ENCODE assay signal across 8 cellular contexts in the genomic region with DNA sequence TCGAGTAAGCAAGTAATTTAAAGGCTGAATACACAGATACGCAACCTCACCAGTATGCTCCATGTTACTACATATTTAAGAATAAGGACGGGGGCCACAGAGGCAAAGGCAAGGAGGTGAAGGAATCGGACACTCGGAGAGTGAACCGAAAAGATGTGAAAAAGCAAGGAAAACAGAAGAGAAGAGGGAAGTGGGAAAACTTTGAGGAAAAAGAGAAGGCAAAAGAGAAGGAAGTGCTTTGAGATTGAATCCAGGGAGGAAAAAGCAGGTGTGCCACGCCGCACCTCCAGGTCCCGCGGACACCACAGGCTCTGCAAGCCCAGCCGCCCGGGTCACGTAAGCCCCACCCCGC. TPM values are rescaled to one million over a fixed set of nuclear protein-coding genes. Genes with fewer than 3 reads are reported as not detected.
A peak's percentile ranks its signal among the peaks of the same experiment; 100 is the strongest.
DNase-seq lines count a peak whose midpoint lies in the region; ATAC-seq, FAIRE-seq and TF ChIP-seq lines count a peak whose summit lies in the region.

No MANE protein-coding gene starts in this region.

- peaks cover 13% of the 10 kb centered on the region for H4K20me1 ChIP-seq in hepatocyte (ENCODE audit: insufficient read depth, poor library complexity, severe bottlenecking)

- no peak for FAIRE-seq in GM19239 (lab: Jason Lieb, UNC)

- H3K9me3 ChIP-seq in hepatocyte (ENCODE audit: low read depth), result no peaks in the 10 kb centered on the region

- H3K79me2 ChIP-seq in hepatocyte, result peaks cover 48% of the 10 kb centered on the region

- H3K4me3 Mint-ChIP-seq in WTC11, result peak overlapping the region; percentile 97
- H3K4me3 Mint-ChIP-seq in stimulated activated naive B cell treated with anti-CD40 and anti-IgM and Interleukin-4, amounts not matched to agents 10 μg/mL and 1 μg/mL and 100 μg/mL, for 72 hours, result peak overlapping the region; percentile 90 to 96

- H3K36me3 ChIP-seq in hepatocyte (replicated peaks; ENCODE audit: insufficient read depth, low read depth), result no peaks in the 10 kb centered on the region

- H3K9me3 Mint-ChIP-seq in WTC11, result peaks cover 3% of the 10 kb centered on the region
- no peaks in the 10 kb centered on the region for H3K9me3 Mint-ChIP-seq in stimulated activated naive B cell treated with anti-CD40 and anti-IgM and Interleukin-4, amounts not matched to agents 10 μg/mL and 1 μg/mL and 100 μg/mL, for 72 hours

- POLR2A ChIA-PET in WTC11 (lab: Charles Lee), result interaction anchor here (1.0 to 1.5 kb wide), 6 partner anchors 17 to 568 kb away, joined by 3 to 8 read pairs (median 3); a partner anchor contains a TSS

- H3K27ac ChIP-seq in hepatocyte, result peak overlapping the region; percentile 95

- peak overlapping the region; percentile 98 for H2AFZ ChIP-seq in hepatocyte

- H3K4me3 ChIP-seq in hepatocyte, result peak overlapping the region; percentile 84

- H3K36me3 Mint-ChIP-seq in WTC11, result peaks cover 13% of the 10 kb centered on the region
- H3K36me3 Mint-ChIP-seq in stimulated activated naive B cell treated with anti-CD40 and anti-IgM and Interleukin-4, amounts not matched to agents 10 μg/mL and 1 μg/mL and 100 μg/mL, for 72 hours, result peaks cover 4 to 15% of the 10 kb centered on the region in 2 donors

- DNase-seq in WTC11 (ENCODE audit: low spot score) (no peak), hepatocyte (ENCODE audit: low spot score) (no peak), GM19239 (ENCODE audit: insufficient read length, low spot score) (no peak), mucosa of gallbladder (ENCODE audit: low spot score) (no peak)
- DNase-seq in stimulated activated naive B cell treated with anti-CD40 and anti-IgM and Interleukin-4, amounts not matched to agents 10 μg/mL and 1 μg/mL and 100 μg/mL, for 72 hours, result no peak
- DNase-seq in stimulated activated CD4-positive, alpha-beta T cell treated with anti-CD3 and anti-CD28 coated beads, Interleukin-1b, Interleukin-23, amount 100 ng/mL, for 48 hours, result no peak

- H3K9me2 ChIP-seq in hepatocyte (replicated peaks; ENCODE audit: insufficient read depth), result no peaks in the 10 kb centered on the region

- H3K27ac Mint-ChIP-seq in WTC11, result peak overlapping the region; percentile 96
- peak overlapping the region; percentile 83 for H3K27ac Mint-ChIP-seq in stimulated activated naive B cell treated with anti-CD40 and anti-IgM and Interleukin-4, amounts not matched to agents 10 μg/mL and 1 μg/mL and 100 μg/mL, for 72 hours

- ATAC-seq in GM18519 (IDR thresholded peaks at IDR 0.05; ENCODE audit: low FRiP score, unreplicated experiment), result peak; percentile 1
- peak; percentile 7 for ATAC-seq in HG02763 (IDR thresholded peaks at IDR 0.05; ENCODE audit: unreplicated experiment)
- ATAC-seq in WTC11, result no peak
- peak; percentile 0 to 2 for ATAC-seq in stimulated activated naive B cell treated with anti-CD40 and anti-IgM and Interleukin-4, amounts not matched to agents 10 μg/mL and 1 μg/mL and 100 μg/mL, for 72 hours (replicated peaks)

- H3K4me1 ChIP-seq in hepatocyte (ENCODE audit: insufficient read depth), result peaks cover 7% of the 10 kb centered on the region

- H3K27me3 Mint-ChIP-seq in WTC11 (ENCODE audit: low read depth), result no peaks in the 10 kb centered on the region; the same call in 1 of the 2 replicates
- no peaks in the 10 kb centered on the region for H3K27me3 Mint-ChIP-seq in stimulated activated naive B cell treated with anti-CD40 and anti-IgM and Interleukin-4, amounts not matched to agents 10 μg/mL and 1 μg/mL and 100 μg/mL, for 72 hours

- TF ChIP-seq CTCF in WTC11 (IDR thresholded peaks at IDR 0.05), result no peak
- TF ChIP-seq CTCF in hepatocyte (IDR thresholded peaks at IDR 0.05; ENCODE audit: poor library complexity), result no peak

- CTCF ChIA-PET in WTC11 (lab: Charles Lee), result interaction anchor here (0.9 kb wide), 1 partner anchor 15 kb away, joined by 3 read pairs; no protein-coding TSS in a partner anchor

- under 1% methylated on average over 9 of the region's 14 CpGs for WGBS in hepatocyte (ENCODE audit: low lambda C conversion rate, missing lambda C conversion rate)

- no peaks in the 10 kb centered on the region for H3K27me3 ChIP-seq in hepatocyte

- peaks cover 16% of the 10 kb centered on the region for H3K4me1 Mint-ChIP-seq in WTC11
- H3K4me1 Mint-ChIP-seq in stimulated activated naive B cell treated with anti-CD40 and anti-IgM and Interleukin-4, amounts not matched to agents 10 μg/mL and 1 μg/mL and 100 μg/mL, for 72 hours, result peaks cover 2 to 29% of the 10 kb centered on the region in 2 donors

- peak overlapping the region; percentile 76 for H3K4me2 ChIP-seq in hepatocyte

TF ChIP-seq in WTC11, 78 proteins besides CTCF, POLR2A, EP300 and RAD21:
- TF ChIP-seq, protein P1, sequence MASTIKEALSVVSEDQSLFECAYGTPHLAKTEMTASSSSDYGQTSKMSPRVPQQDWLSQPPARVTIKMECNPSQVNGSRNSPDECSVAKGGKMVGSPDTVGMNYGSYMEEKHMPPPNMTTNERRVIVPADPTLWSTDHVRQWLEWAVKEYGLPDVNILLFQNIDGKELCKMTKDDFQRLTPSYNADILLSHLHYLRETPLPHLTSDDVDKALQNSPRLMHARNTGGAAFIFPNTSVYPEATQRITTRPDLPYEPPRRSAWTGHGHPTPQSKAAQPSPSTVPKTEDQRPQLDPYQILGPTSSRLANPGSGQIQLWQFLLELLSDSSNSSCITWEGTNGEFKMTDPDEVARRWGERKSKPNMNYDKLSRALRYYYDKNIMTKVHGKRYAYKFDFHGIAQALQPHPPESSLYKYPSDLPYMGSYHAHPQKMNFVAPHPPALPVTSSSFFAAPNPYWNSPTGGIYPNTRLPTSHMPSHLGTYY (CRISPR knock-in tag; IDR thresholded peaks at IDR 0.05), result no peak
- 0 out of 2 replicates have a peak, but pooled peaks have one; percentile 3 for TF ChIP-seq TEAD1 (CRISPR knock-in tag; IDR thresholded peaks at IDR 0.05)
TF ChIP-seq in WTC11: peak in this region for 1.

RNA-seq across cellular contexts. Expression of a gene that starts 0.4 kb away (rescaled TPM):
- total RNA-seq in WTC11 (2021) (52.7 to 55.6 TPM (median 53.2 TPM) in 3 replicates), hepatocyte (31.1 and 55.7 TPM in 2 replicates), mucosa of gallbladder (53.6 TPM)
- polyA plus RNA-seq in hepatocyte, result 10.8 and 14.0 TPM in 2 replicates

RNA-seq across cellular contexts. Expression of a gene that starts 4.7 kb away (rescaled TPM):
- 89.3 to 96.1 TPM (median 89.5 TPM) in 3 replicates for total RNA-seq in WTC11 (2021)
- 36.4 and 38.4 TPM in 2 replicates for total RNA-seq in hepatocyte
- 92.7 and 98.9 TPM in 2 replicates for polyA plus RNA-seq in hepatocyte
- 28.0 TPM for total RNA-seq in mucosa of gallbladder
